8 cellular contexts compared by ENCODE assay signal in genomic region chr6:30213654-30213998, GRCh38. TPM values are rescaled to one million over a fixed set of nuclear protein-coding genes. Genes with fewer than 3 reads are reported as not detected.
DNase-seq lines count a peak whose midpoint lies in the region; TF ChIP-seq lines count a peak whose summit lies in the region.

No MANE protein-coding gene starts in this region.

- no peaks in the 10 kb centered on the region for H3K27me3 ChIP-seq in mononuclear cell (ENCODE audit: insufficient read depth, low read length)

- no TSS peak for BruUV-seq in MCF 10A (replicated peaks; lab: Mats Ljungman, UMichigan)

- H3K36me3 Mint-ChIP-seq in MCF 10A (ENCODE audit: insufficient read depth, unreplicated experiment) = peaks cover 19% of the 10 kb centered on the region

- TF ChIP-seq CTCF in 22Rv1 (IDR thresholded peaks at IDR 0.05) = peak; percentile 21
- TF ChIP-seq CTCF in HFF-Myc (IDR thresholded peaks at IDR 0.05; ENCODE audit: low read depth, low read length, missing control alignments) = no peak
- TF ChIP-seq CTCF in MCF 10A (IDR thresholded peaks at IDR 0.05; ENCODE audit: unreplicated experiment) = no peak

- H3K27ac ChIP-seq in 22Rv1 = peak overlapping the region; percentile 92

- no peaks in the 10 kb centered on the region for H3K9me3 Mint-ChIP-seq in MCF 10A (ENCODE audit: unreplicated experiment)

- POLR2A ChIA-PET in MCF 10A (lab: Yijun Ruan, JAX) = interaction anchor here (0.6 to 4.1 kb wide), 25 partner anchors 9 to 1509 kb away, joined by 3 to 59 read pairs (median 5); partner anchors contain the start of genes GNL1, POLR1H, PPP1R11 and TRIM39

- no peaks in the 10 kb centered on the region for H3K27me3 Mint-ChIP-seq in MCF 10A (ENCODE audit: insufficient read depth, unreplicated experiment)

- intact Hi-C loops in MCF 10A (cut with micrococcal nuclease) = loop anchor here (2.0 kb wide), 1 partner anchor 111 kb away; no protein-coding TSS in a partner anchor

- H3K9me3 ChIP-seq in mononuclear cell (ENCODE audit: low read depth, low read length) = no peaks in the 10 kb centered on the region

- DNase-seq in HFF-Myc (ENCODE audit: extremely low read depth, low read depth) (no peak), MCF 10A (ENCODE audit: unreplicated experiment) (no peak), cerebellar cortex (ENCODE audit: low spot score) (no peak), activated gamma-delta T cell treated with Interleukin-2 at 50 U/mL for 16 hours (no peak), H4 (ENCODE audit: low spot score) (no peak), NCI-H128 (lab: John Stamatoyannopoulos, UW; ENCODE audit: unreplicated experiment) (no peak)

- H3K4me3 Mint-ChIP-seq in MCF 10A (ENCODE audit: unreplicated experiment) = peak overlapping the region; percentile 90

- H3K4me1 ChIP-seq in mononuclear cell (ENCODE audit: insufficient read depth, low read length) = peaks cover 42% of the 10 kb centered on the region

- CTCF ChIA-PET in MCF 10A (lab: Yijun Ruan, JAX) = interaction anchor here (0.6 to 1.4 kb wide), 3 partner anchors 9 to 333 kb away, joined by 4 to 5 read pairs (median 4); no protein-coding TSS in a partner anchor

- H3K27ac Mint-ChIP-seq in MCF 10A (ENCODE audit: low read depth, unreplicated experiment) = peak overlapping the region; percentile 96

- H3K4me3 ChIP-seq in HFF-Myc (replicated peaks; ENCODE audit: low read depth, low read length) = peak overlapping the region; percentile 93
- H3K4me3 ChIP-seq in mononuclear cell (ENCODE audit: low read length) = peak overlapping the region; percentile 98

- H3K4me1 Mint-ChIP-seq in MCF 10A (ENCODE audit: insufficient read depth, unreplicated experiment) = peaks cover 32% of the 10 kb centered on the region

RNA-seq across cellular contexts. Expression of gene TRIM26, which starts 0.4 kb away (rescaled TPM):
- total RNA-seq in MCF 10A (2022) = 48.6 and 60.6 TPM in 2 replicates
- 28.8 TPM for total RNA-seq in mononuclear cell
- 39.6 and 50.5 TPM in 2 replicates for total RNA-seq in H4 (2014; rRNA removed; shearing (Covaris generic))

RNA-seq across cellular contexts. Expression of gene TRIM15, which starts 50.3 kb away (rescaled TPM):
- 0.79 TPM in 1 of 2 replicates, not detected in the other for total RNA-seq in MCF 10A (2022)
- not detected for total RNA-seq in mononuclear cell
- total RNA-seq in H4 (2014; rRNA removed; shearing (Covaris generic)) = 0.04 TPM in 1 of 2 replicates, not detected in the other

RNA-seq across cellular contexts. Expression of gene TRIM10, which starts 52.6 kb away (rescaled TPM):
- not detected in 2 replicates for total RNA-seq in MCF 10A (2022)
- 0.21 TPM for total RNA-seq in mononuclear cell
- not detected in 2 replicates for total RNA-seq in H4 (2014; rRNA removed; shearing (Covaris generic))
